In genomic region chr3:149650828-149651227, GRCh38 we compare ENCODE assay signal across 1 cellular context.
TF ChIP-seq lines count a peak whose summit lies in the region.

No MANE protein-coding gene starts in this region.

TF ChIP-seq in HepG2, 621 proteins besides CTCF, POLR2A, EP300 and RAD21:
- 0 out of 2 replicates have a peak, but pooled peaks have one; percentile 61 for TF ChIP-seq ZNF280D (CRISPR knock-in tag; IDR thresholded peaks at IDR 0.05)
- no peak for TF ChIP-seq ZNF24 (IDR thresholded peaks at IDR 0.05)
